Comparison of ENCODE assay signal across 8 cellular contexts in the genomic region with DNA sequence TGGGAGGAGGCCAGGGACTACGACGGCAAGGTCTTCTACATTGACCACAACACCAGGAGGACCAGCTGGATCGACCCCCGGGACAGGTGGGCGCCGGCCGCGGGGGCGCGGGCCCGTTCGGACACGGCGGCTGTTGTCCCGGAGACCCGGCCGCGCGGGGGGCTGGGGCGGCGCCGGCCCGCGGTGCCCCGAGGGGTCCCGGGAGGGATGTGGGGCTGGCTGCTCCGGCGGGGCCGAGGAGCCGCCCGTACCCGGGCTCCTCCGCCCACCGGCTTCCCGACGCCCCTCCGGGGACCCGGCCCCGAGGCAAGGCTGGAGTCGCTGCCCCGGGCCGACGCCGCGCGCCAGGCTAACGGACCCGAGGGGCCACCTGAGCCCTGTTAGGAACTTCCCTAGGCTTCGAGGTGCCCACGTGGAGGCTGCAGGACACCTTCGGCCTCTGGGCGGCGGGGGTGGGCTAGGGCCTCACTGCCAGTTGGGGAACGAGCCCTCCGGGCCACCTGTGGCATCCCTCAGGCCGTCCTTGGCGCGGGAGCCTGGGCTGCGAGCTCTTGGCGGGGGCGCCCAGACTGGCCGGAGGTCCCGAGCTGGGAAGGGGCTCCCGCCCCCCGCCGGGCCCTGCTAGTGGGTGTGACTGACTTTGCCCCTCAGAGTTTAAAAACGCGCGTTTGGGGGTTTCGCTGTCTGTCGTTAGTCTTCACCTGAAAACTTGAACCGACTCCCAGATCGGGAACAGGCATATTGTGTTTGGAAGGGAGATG. TPM values are rescaled to one million over a fixed set of nuclear protein-coding genes. Genes with fewer than 3 reads are reported as not detected.
DNase-seq lines count a peak whose midpoint lies in the region; ATAC-seq and TF ChIP-seq lines count a peak whose summit lies in the region.

No MANE protein-coding gene starts in this region.

- peaks cover 7 to 55% (median 10%) of the 10 kb centered on the region in 3 donors for H3K4me1 ChIP-seq in esophagus squamous epithelium
- peaks cover 0 to 4% of the 10 kb centered on the region in 2 donors for H3K4me1 ChIP-seq in naive thymus-derived CD4-positive, alpha-beta T cell (ENCODE audit: control insufficient read depth in 2 of 2, insufficient read depth in 2 of 2, low read length in 2 of 2)

- H3K27ac Mint-ChIP-seq in naive thymus-derived CD4-positive, alpha-beta T cell = peak overlapping the region in 3 of 9 donors; percentile 56 to 72 (median 68)
- H3K27ac Mint-ChIP-seq in stimulated activated naive B cell treated with anti-CD40 and anti-IgM and Interleukin-4, amounts not matched to agents 10 μg/mL and 1 μg/mL and 100 μg/mL, for 72 hours = no peak overlapping the region

- TF ChIP-seq CTCF in esophagus squamous epithelium (IDR thresholded peaks at IDR 0.05) = no peak

- CTCF ChIA-PET in naive thymus-derived CD4-positive, alpha-beta T cell (lab: Charles Lee) = no interaction called here

- TF ChIP-seq POLR2A in esophagus squamous epithelium (IDR thresholded peaks at IDR 0.05) = no peak

- H3K36me3 Mint-ChIP-seq in naive thymus-derived CD4-positive, alpha-beta T cell = no peaks in the 10 kb centered on the region
- H3K36me3 Mint-ChIP-seq in stimulated activated naive B cell treated with anti-CD40 and anti-IgM and Interleukin-4, amounts not matched to agents 10 μg/mL and 1 μg/mL and 100 μg/mL, for 72 hours = no peaks in the 10 kb centered on the region

- no peaks in the 10 kb centered on the region for H3K27me3 ChIP-seq in esophagus squamous epithelium
- peaks cover 0 to 4% of the 10 kb centered on the region in 2 donors for H3K27me3 ChIP-seq in naive thymus-derived CD4-positive, alpha-beta T cell (ENCODE audit: control insufficient read depth in 2 of 2, insufficient read depth in 2 of 2, low read length in 2 of 2)

- H3K4me1 Mint-ChIP-seq in naive thymus-derived CD4-positive, alpha-beta T cell = peaks cover 3 to 53% (median 34%) of the 10 kb centered on the region in 7 donors
- H3K4me1 Mint-ChIP-seq in stimulated activated naive B cell treated with anti-CD40 and anti-IgM and Interleukin-4, amounts not matched to agents 10 μg/mL and 1 μg/mL and 100 μg/mL, for 72 hours = peaks cover 5 to 10% of the 10 kb centered on the region in 2 donors

- no peaks in the 10 kb centered on the region for H3K9me3 Mint-ChIP-seq in naive thymus-derived CD4-positive, alpha-beta T cell
- no peaks in the 10 kb centered on the region for H3K9me3 Mint-ChIP-seq in stimulated activated naive B cell treated with anti-CD40 and anti-IgM and Interleukin-4, amounts not matched to agents 10 μg/mL and 1 μg/mL and 100 μg/mL, for 72 hours

- H3K9me3 ChIP-seq in esophagus squamous epithelium = no peaks in the 10 kb centered on the region
- no peaks in the 10 kb centered on the region for H3K9me3 ChIP-seq in naive thymus-derived CD4-positive, alpha-beta T cell (ENCODE audit: control insufficient read depth in 2 of 3, low read length in 3 of 3)

- intact Hi-C loops in esophagus squamous epithelium (cut with DNase I) = no loop called here
- intact Hi-C loops in naive thymus-derived CD4-positive, alpha-beta T cell (cut with micrococcal nuclease) = loop anchor here (1.0 to 10.0 kb wide), 9 partner anchors 26 to 1635 kb away; a partner anchor contains a TSS

- H3K4me3 Mint-ChIP-seq in naive thymus-derived CD4-positive, alpha-beta T cell = peak overlapping the region in 9 of 10 donors; percentile 63 to 86 (median 83)
- H3K4me3 Mint-ChIP-seq in stimulated activated naive B cell treated with anti-CD40 and anti-IgM and Interleukin-4, amounts not matched to agents 10 μg/mL and 1 μg/mL and 100 μg/mL, for 72 hours = peak overlapping the region in 1 of 2 donors; percentile 16

- DNase-seq in COR-L47 (lab: John Stamatoyannopoulos, UW) (peak; percentile 18), esophagus squamous epithelium (lab: John Stamatoyannopoulos, UW) (no peak), NCI-H1436 (lab: John Stamatoyannopoulos, UW) (no peak), DMS79 (lab: John Stamatoyannopoulos, UW) (no peak)
- peak; percentile 1 for DNase-seq in activated CD4-positive, alpha-beta T cell treated with anti-CD3 and anti-CD28 coated beads, Interleukin-2, amount 50 U/mL, for 1 hour
- DNase-seq in naive thymus-derived CD4-positive, alpha-beta T cell = peak in 5 of 9 donors; percentile 7 to 26 (median 10)
- no peak for DNase-seq in stimulated activated naive B cell treated with anti-CD40 and anti-IgM and Interleukin-4, amounts not matched to agents 10 μg/mL and 1 μg/mL and 100 μg/mL, for 72 hours

- peaks cover 0 to 56% (median 0%) of the 10 kb centered on the region in 5 donors for H3K27me3 Mint-ChIP-seq in naive thymus-derived CD4-positive, alpha-beta T cell
- H3K27me3 Mint-ChIP-seq in stimulated activated naive B cell treated with anti-CD40 and anti-IgM and Interleukin-4, amounts not matched to agents 10 μg/mL and 1 μg/mL and 100 μg/mL, for 72 hours = peaks cover 40 to 43% of the 10 kb centered on the region in 2 donors

- POLR2A ChIA-PET in naive thymus-derived CD4-positive, alpha-beta T cell (lab: Charles Lee) = interaction anchor here (0.7 to 1.6 kb wide), 2 partner anchors 219 to 345 kb away, joined by 3 to 5 read pairs; a partner anchor contains a TSS

- H3K27ac ChIP-seq in esophagus squamous epithelium = peak overlapping the region; percentile 91 to 98 (median 96)
- peak overlapping the region; percentile 28 for H3K27ac ChIP-seq in naive thymus-derived CD4-positive, alpha-beta T cell (ENCODE audit: low read depth, low read length)

- H3K36me3 ChIP-seq in esophagus squamous epithelium = no peaks in the 10 kb centered on the region
- H3K36me3 ChIP-seq in naive thymus-derived CD4-positive, alpha-beta T cell (ENCODE audit: control insufficient read depth in 2 of 3, insufficient read depth in 3 of 3, low read length in 3 of 3) = no peaks in the 10 kb centered on the region

- 0% methylated on average over 1 to 23 of the region's 73 CpGs for WGBS in esophagus squamous epithelium, 2 donors

- H3K4me3 ChIP-seq in esophagus squamous epithelium = peak overlapping the region; percentile 78 to 96 (median 82)
- peak overlapping the region; percentile 75 for H3K4me3 ChIP-seq in naive thymus-derived CD4-positive, alpha-beta T cell (ENCODE audit: low read length)

- peak; percentile 2 for ATAC-seq in HG02763 (IDR thresholded peaks at IDR 0.05; ENCODE audit: unreplicated experiment)
- no peak for ATAC-seq in naive thymus-derived CD4-positive, alpha-beta T cell
- no peak for ATAC-seq in stimulated activated naive B cell treated with anti-CD40 and anti-IgM and Interleukin-4, amounts not matched to agents 10 μg/mL and 1 μg/mL and 100 μg/mL, for 72 hours (replicated peaks)

RNA-seq across cellular contexts. Expression of a gene that starts 0.7 kb away (rescaled TPM):
- 10 to 100 TPM in 1 of 4 donors, 1 to 10 TPM in 3; 7.4 to 24.8 (median 8.0) TPM for total RNA-seq in esophagus squamous epithelium
- 10 to 100 TPM in 3 of 5 experiments, 1 to 10 TPM in 1, under 1 TPM in 1; 0.07 to 13.8 (median 10.9) TPM for total RNA-seq in naive thymus-derived CD4-positive, alpha-beta T cell
- polyA plus RNA-seq in naive thymus-derived CD4-positive, alpha-beta T cell = 1 to 10 TPM; 1.8 to 1.9 TPM

Comparison
In these comparisons a context has a peak if more than half of its experiments do, and no peak if none do; other contexts are left out.
1. DNase-seq: peak in COR-L47 (single experiment), activated CD4-positive, alpha-beta T cell treated with anti-CD3 and anti-CD28 coated beads, Interleukin-2, amount 50 U/mL, for 1 hour (single experiment) and naive thymus-derived CD4-positive, alpha-beta T cell (5 of 9); none in esophagus squamous epithelium (single experiment), NCI-H1436 (single experiment), DMS79 (single experiment) and stimulated activated naive B cell treated with anti-CD40 and anti-IgM and Interleukin-4, amounts not matched to agents 10 μg/mL and 1 μg/mL and 100 μg/mL, for 72 hours (single experiment).